Comparison of ENCODE assay signal across 1 cellular context in the genomic region with DNA sequence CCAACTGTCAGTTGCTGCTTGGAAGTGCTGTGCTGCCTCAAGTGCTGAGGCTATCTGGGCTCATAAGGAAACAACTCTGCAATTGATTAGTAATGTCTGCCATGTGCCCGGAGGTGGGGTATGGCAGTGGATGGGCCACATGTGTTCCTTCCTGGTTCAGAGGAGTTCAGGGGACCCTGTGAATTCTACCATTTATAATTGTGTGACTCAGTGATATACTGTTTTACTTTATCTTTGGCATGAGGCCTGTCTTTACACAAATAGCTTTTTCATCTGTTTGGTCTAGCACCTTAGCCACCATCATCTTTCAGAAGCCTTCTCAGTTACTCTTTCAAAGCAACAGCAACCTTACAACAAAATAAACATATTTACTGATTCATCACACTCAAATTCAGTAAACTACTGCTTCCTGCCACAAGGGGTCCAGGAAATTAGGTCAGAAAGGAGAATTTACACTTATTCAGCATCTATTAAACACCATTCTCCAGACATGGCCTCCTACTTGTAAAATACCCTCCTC.
TF ChIP-seq lines count a peak whose summit lies in the region.

No MANE protein-coding gene starts in this region.

TF ChIP-seq in K562, 482 proteins besides CTCF, POLR2A, EP300 and RAD21:
- TF ChIP-seq SRSF1 (IDR thresholded peaks at IDR 0.05; ENCODE audit: low read depth, low read length): no peak
- TF ChIP-seq SRSF3 (IDR thresholded peaks at IDR 0.05; ENCODE audit: insufficient read depth, low read length): no peak
- TF ChIP-seq, protein P1, sequence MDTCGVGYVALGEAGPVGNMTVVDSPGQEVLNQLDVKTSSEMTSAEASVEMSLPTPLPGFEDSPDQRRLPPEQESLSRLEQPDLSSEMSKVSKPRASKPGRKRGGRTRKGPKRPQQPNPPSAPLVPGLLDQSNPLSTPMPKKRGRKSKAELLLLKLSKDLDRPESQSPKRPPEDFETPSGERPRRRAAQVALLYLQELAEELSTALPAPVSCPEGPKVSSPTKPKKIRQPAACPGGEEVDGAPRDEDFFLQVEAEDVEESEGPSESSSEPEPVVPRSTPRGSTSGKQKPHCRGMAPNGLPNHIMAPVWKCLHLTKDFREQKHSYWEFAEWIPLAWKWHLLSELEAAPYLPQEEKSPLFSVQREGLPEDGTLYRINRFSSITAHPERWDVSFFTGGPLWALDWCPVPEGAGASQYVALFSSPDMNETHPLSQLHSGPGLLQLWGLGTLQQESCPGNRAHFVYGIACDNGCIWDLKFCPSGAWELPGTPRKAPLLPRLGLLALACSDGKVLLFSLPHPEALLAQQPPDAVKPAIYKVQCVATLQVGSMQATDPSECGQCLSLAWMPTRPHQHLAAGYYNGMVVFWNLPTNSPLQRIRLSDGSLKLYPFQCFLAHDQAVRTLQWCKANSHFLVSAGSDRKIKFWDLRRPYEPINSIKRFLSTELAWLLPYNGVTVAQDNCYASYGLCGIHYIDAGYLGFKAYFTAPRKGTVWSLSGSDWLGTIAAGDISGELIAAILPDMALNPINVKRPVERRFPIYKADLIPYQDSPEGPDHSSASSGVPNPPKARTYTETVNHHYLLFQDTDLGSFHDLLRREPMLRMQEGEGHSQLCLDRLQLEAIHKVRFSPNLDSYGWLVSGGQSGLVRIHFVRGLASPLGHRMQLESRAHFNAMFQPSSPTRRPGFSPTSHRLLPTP (IDR thresholded peaks at IDR 0.05; ENCODE audit: borderline replicate concordance, extremely low read depth, insufficient read length): no peak
- TF ChIP-seq, protein P2, sequence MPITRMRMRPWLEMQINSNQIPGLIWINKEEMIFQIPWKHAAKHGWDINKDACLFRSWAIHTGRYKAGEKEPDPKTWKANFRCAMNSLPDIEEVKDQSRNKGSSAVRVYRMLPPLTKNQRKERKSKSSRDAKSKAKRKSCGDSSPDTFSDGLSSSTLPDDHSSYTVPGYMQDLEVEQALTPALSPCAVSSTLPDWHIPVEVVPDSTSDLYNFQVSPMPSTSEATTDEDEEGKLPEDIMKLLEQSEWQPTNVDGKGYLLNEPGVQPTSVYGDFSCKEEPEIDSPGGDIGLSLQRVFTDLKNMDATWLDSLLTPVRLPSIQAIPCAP (CRISPR knock-in tag; IDR thresholded peaks at IDR 0.05; ENCODE audit: borderline replicate concordance): no peak
- TF ChIP-seq, protein P3, sequence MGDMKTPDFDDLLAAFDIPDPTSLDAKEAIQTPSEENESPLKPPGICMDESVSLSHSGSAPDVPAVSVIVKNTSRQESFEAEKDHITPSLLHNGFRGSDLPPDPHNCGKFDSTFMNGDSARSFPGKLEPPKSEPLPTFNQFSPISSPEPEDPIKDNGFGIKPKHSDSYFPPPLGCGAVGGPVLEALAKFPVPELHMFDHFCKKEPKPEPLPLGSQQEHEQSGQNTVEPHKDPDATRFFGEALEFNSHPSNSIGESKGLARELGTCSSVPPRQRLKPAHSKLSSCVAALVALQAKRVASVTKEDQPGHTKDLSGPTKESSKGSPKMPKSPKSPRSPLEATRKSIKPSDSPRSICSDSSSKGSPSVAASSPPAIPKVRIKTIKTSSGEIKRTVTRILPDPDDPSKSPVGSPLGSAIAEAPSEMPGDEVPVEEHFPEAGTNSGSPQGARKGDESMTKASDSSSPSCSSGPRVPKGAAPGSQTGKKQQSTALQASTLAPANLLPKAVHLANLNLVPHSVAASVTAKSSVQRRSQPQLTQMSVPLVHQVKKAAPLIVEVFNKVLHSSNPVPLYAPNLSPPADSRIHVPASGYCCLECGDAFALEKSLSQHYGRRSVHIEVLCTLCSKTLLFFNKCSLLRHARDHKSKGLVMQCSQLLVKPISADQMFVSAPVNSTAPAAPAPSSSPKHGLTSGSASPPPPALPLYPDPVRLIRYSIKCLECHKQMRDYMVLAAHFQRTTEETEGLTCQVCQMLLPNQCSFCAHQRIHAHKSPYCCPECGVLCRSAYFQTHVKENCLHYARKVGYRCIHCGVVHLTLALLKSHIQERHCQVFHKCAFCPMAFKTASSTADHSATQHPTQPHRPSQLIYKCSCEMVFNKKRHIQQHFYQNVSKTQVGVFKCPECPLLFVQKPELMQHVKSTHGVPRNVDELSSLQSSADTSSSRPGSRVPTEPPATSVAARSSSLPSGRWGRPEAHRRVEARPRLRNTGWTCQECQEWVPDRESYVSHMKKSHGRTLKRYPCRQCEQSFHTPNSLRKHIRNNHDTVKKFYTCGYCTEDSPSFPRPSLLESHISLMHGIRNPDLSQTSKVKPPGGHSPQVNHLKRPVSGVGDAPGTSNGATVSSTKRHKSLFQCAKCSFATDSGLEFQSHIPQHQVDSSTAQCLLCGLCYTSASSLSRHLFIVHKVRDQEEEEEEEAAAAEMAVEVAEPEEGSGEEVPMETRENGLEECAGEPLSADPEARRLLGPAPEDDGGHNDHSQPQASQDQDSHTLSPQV (IDR thresholded peaks at IDR 0.05): no peak
- no peak for TF ChIP-seq LEF1 (IDR thresholded peaks at IDR 0.05)
- TF ChIP-seq L3MBTL2 (IDR thresholded peaks at IDR 0.05): peak; percentile 69
- no peak for TF ChIP-seq BRCA1 (IDR thresholded peaks at IDR 0.05)
- no peak for TF ChIP-seq BRCA1 (CRISPR knock-in tag; IDR thresholded peaks at IDR 0.05)
- 0 out of 2 replicates have a peak, but pooled peaks have one; percentile 9 for TF ChIP-seq BCOR (IDR thresholded peaks at IDR 0.05)
- TF ChIP-seq ZNF584 (CRISPR knock-in tag; IDR thresholded peaks at IDR 0.05; ENCODE audit: low read depth): no peak
- TF ChIP-seq, protein P4, sequence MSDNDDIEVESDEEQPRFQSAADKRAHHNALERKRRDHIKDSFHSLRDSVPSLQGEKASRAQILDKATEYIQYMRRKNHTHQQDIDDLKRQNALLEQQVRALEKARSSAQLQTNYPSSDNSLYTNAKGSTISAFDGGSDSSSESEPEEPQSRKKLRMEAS (CRISPR knock-in tag; IDR thresholded peaks at IDR 0.05): peak; percentile 52
- TF ChIP-seq, protein P5, sequence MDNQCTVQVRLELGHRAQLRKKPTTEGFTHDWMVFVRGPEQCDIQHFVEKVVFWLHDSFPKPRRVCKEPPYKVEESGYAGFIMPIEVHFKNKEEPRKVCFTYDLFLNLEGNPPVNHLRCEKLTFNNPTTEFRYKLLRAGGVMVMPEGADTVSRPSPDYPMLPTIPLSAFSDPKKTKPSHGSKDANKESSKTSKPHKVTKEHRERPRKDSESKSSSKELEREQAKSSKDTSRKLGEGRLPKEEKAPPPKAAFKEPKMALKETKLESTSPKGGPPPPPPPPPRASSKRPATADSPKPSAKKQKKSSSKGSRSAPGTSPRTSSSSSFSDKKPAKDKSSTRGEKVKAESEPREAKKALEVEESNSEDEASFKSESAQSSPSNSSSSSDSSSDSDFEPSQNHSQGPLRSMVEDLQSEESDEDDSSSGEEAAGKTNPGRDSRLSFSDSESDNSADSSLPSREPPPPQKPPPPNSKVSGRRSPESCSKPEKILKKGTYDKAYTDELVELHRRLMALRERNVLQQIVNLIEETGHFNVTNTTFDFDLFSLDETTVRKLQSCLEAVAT (IDR thresholded peaks at IDR 0.05): peak in 1 of 2 experiments; percentile 98; a peak in 2 of 4 replicates
- TF ChIP-seq ZNF316 (IDR thresholded peaks at IDR 0.05): peak; percentile 21; the same call in 1 of the 2 replicates
- TF ChIP-seq, protein P6, sequence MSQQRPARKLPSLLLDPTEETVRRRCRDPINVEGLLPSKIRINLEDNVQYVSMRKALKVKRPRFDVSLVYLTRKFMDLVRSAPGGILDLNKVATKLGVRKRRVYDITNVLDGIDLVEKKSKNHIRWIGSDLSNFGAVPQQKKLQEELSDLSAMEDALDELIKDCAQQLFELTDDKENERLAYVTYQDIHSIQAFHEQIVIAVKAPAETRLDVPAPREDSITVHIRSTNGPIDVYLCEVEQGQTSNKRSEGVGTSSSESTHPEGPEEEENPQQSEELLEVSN (IDR thresholded peaks at IDR 0.05; ENCODE audit: borderline replicate concordance in 1 of 2, extremely low read depth in 1 of 2, insufficient read depth in 1 of 2, insufficient read length in 1 of 2, low read depth in 1 of 2, low read length in 1 of 2, poor library complexity in 1 of 2, severe bottlenecking in 1 of 2): peak in 1 of 2 experiments; percentile 70
- TF ChIP-seq ZBTB17 (CRISPR knock-in tag; IDR thresholded peaks at IDR 0.05): peak; percentile 98
- TF ChIP-seq, protein P7, sequence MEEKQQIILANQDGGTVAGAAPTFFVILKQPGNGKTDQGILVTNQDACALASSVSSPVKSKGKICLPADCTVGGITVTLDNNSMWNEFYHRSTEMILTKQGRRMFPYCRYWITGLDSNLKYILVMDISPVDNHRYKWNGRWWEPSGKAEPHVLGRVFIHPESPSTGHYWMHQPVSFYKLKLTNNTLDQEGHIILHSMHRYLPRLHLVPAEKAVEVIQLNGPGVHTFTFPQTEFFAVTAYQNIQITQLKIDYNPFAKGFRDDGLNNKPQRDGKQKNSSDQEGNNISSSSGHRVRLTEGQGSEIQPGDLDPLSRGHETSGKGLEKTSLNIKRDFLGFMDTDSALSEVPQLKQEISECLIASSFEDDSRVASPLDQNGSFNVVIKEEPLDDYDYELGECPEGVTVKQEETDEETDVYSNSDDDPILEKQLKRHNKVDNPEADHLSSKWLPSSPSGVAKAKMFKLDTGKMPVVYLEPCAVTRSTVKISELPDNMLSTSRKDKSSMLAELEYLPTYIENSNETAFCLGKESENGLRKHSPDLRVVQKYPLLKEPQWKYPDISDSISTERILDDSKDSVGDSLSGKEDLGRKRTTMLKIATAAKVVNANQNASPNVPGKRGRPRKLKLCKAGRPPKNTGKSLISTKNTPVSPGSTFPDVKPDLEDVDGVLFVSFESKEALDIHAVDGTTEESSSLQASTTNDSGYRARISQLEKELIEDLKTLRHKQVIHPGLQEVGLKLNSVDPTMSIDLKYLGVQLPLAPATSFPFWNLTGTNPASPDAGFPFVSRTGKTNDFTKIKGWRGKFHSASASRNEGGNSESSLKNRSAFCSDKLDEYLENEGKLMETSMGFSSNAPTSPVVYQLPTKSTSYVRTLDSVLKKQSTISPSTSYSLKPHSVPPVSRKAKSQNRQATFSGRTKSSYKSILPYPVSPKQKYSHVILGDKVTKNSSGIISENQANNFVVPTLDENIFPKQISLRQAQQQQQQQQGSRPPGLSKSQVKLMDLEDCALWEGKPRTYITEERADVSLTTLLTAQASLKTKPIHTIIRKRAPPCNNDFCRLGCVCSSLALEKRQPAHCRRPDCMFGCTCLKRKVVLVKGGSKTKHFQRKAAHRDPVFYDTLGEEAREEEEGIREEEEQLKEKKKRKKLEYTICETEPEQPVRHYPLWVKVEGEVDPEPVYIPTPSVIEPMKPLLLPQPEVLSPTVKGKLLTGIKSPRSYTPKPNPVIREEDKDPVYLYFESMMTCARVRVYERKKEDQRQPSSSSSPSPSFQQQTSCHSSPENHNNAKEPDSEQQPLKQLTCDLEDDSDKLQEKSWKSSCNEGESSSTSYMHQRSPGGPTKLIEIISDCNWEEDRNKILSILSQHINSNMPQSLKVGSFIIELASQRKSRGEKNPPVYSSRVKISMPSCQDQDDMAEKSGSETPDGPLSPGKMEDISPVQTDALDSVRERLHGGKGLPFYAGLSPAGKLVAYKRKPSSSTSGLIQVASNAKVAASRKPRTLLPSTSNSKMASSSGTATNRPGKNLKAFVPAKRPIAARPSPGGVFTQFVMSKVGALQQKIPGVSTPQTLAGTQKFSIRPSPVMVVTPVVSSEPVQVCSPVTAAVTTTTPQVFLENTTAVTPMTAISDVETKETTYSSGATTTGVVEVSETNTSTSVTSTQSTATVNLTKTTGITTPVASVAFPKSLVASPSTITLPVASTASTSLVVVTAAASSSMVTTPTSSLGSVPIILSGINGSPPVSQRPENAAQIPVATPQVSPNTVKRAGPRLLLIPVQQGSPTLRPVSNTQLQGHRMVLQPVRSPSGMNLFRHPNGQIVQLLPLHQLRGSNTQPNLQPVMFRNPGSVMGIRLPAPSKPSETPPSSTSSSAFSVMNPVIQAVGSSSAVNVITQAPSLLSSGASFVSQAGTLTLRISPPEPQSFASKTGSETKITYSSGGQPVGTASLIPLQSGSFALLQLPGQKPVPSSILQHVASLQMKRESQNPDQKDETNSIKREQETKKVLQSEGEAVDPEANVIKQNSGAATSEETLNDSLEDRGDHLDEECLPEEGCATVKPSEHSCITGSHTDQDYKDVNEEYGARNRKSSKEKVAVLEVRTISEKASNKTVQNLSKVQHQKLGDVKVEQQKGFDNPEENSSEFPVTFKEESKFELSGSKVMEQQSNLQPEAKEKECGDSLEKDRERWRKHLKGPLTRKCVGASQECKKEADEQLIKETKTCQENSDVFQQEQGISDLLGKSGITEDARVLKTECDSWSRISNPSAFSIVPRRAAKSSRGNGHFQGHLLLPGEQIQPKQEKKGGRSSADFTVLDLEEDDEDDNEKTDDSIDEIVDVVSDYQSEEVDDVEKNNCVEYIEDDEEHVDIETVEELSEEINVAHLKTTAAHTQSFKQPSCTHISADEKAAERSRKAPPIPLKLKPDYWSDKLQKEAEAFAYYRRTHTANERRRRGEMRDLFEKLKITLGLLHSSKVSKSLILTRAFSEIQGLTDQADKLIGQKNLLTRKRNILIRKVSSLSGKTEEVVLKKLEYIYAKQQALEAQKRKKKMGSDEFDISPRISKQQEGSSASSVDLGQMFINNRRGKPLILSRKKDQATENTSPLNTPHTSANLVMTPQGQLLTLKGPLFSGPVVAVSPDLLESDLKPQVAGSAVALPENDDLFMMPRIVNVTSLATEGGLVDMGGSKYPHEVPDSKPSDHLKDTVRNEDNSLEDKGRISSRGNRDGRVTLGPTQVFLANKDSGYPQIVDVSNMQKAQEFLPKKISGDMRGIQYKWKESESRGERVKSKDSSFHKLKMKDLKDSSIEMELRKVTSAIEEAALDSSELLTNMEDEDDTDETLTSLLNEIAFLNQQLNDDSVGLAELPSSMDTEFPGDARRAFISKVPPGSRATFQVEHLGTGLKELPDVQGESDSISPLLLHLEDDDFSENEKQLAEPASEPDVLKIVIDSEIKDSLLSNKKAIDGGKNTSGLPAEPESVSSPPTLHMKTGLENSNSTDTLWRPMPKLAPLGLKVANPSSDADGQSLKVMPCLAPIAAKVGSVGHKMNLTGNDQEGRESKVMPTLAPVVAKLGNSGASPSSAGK (IDR thresholded peaks at IDR 0.05): peak; percentile 30; the same call in 1 of the 2 replicates
- TF ChIP-seq, protein P8, sequence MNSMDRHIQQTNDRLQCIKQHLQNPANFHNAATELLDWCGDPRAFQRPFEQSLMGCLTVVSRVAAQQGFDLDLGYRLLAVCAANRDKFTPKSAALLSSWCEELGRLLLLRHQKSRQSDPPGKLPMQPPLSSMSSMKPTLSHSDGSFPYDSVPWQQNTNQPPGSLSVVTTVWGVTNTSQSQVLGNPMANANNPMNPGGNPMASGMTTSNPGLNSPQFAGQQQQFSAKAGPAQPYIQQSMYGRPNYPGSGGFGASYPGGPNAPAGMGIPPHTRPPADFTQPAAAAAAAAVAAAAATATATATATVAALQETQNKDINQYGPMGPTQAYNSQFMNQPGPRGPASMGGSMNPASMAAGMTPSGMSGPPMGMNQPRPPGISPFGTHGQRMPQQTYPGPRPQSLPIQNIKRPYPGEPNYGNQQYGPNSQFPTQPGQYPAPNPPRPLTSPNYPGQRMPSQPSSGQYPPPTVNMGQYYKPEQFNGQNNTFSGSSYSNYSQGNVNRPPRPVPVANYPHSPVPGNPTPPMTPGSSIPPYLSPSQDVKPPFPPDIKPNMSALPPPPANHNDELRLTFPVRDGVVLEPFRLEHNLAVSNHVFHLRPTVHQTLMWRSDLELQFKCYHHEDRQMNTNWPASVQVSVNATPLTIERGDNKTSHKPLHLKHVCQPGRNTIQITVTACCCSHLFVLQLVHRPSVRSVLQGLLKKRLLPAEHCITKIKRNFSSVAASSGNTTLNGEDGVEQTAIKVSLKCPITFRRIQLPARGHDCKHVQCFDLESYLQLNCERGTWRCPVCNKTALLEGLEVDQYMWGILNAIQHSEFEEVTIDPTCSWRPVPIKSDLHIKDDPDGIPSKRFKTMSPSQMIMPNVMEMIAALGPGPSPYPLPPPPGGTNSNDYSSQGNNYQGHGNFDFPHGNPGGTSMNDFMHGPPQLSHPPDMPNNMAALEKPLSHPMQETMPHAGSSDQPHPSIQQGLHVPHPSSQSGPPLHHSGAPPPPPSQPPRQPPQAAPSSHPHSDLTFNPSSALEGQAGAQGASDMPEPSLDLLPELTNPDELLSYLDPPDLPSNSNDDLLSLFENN (IDR thresholded peaks at IDR 0.05; ENCODE audit: low read depth in 2 of 2, low read length in 2 of 2): peak in 1 of 2 experiments; percentile 79; a peak in 2 of 4 replicates
- TF ChIP-seq ZNF23 (CRISPR knock-in tag; IDR thresholded peaks at IDR 0.05): 0 out of 2 replicates have a peak, but pooled peaks have one; percentile 66
